9 cellular contexts compared by ENCODE assay signal in genomic region chr11:111938687-111939160, GRCh38. TPM values are rescaled to one million over a fixed set of nuclear protein-coding genes. Genes with fewer than 3 reads are reported as not detected.
DNase-seq lines count a peak whose midpoint lies in the region; ATAC-seq and TF ChIP-seq lines count a peak whose summit lies in the region.
"Had no signal": no experiment of that assay in that cellular context is flagged by ENCODE, and none has a peak within 500 bp of the region (broad histone marks: within the 10 kb centered on the region; RNA-seq: fewer than 3 reads in every experiment).

No MANE protein-coding gene starts in this region.

- peak overlapping the region in 1 of 3 donors; percentile 61 for H3K27ac Mint-ChIP-seq in IgD-negative memory B cell
- peak overlapping the region; percentile 92 for H3K27ac Mint-ChIP-seq in activated T-helper 1 cell treated with anti-CD3 and anti-CD28 coated beads, Interleukin-12 subunit alpha, Interleukin-12 subunit beta, Interleukin-2, Interleukin-4 antibody, amounts not matched to agents 30 ng/mL and 10 ng/mL and 1 ng/mL, durations not matched to agents 14 hours and 24 hours and 36 hours

- H3K4me1 ChIP-seq in smooth muscle cell (ENCODE audit: low read depth), result peaks cover 41% of the 10 kb centered on the region

- H3K4me3 ChIP-seq in fibroblast of villous mesenchyme (ENCODE audit: low read depth, low read length) (no peak overlapping the region), smooth muscle cell (peak overlapping the region; percentile 66), WERI-Rb-1 (ENCODE audit: low read depth, low read length) (no peak overlapping the region)

- 16% methylated on average over 7 of the region's 7 CpGs for WGBS in smooth muscle cell (ENCODE audit: low lambda C conversion rate)

- H3K79me2 ChIP-seq in smooth muscle cell (ENCODE audit: low read depth), result peaks cover 26% of the 10 kb centered on the region

- no peaks in the 10 kb centered on the region for H4K20me1 ChIP-seq in smooth muscle cell (ENCODE audit: low read depth)

- DNase-seq in DMS 273 (lab: John Stamatoyannopoulos, UW; ENCODE audit: unreplicated experiment), result peak; percentile 17
- DNase-seq in DMS 273 treated with DMSO at 0.1 percent for 48 hours (lab: John Stamatoyannopoulos, UW), result no peak
- DNase-seq in activated T-helper 1 cell treated with anti-CD3 and anti-CD28 coated beads, Interleukin-12 subunit alpha, Interleukin-12 subunit beta, Interleukin-2, Interleukin-4 antibody, amounts not matched to agents 30 ng/mL and 10 ng/mL and 1 ng/mL, durations not matched to agents 14 hours and 24 hours and 36 hours (ENCODE audit: low spot score), result peak; percentile 22
- DNase-seq in fibroblast of villous mesenchyme (ENCODE audit: low read depth), result peak; percentile 58
- no peak for DNase-seq in smooth muscle cell (lab: John Stamatoyannopoulos, UW; ENCODE audit: unreplicated experiment)
- no peak for DNase-seq in WERI-Rb-1

- TF ChIP-seq CTCF in fibroblast of villous mesenchyme (IDR thresholded peaks at IDR 0.05; ENCODE audit: insufficient read depth, low read depth, low read length) (no peak), smooth muscle cell (IDR thresholded peaks at IDR 0.05; ENCODE audit: borderline replicate concordance, insufficient read depth, poor library complexity, severe bottlenecking) (no peak), WERI-Rb-1 (IDR thresholded peaks at IDR 0.05; ENCODE audit: low read depth, low read length) (no peak)

- H3K27ac ChIP-seq in smooth muscle cell (ENCODE audit: low read depth) (peak overlapping the region; percentile 97), WERI-Rb-1 (no peak overlapping the region)
- H3K27ac ChIP-seq: 22Rv1 had no signal

- H2AFZ ChIP-seq in smooth muscle cell (ENCODE audit: low read depth), result peak overlapping the region; percentile 1

- peak overlapping the region; percentile 90 for H3K4me2 ChIP-seq in smooth muscle cell

- no peaks in the 10 kb centered on the region for H3K36me3 ChIP-seq in smooth muscle cell (ENCODE audit: low read depth)
- H3K36me3 ChIP-seq in WERI-Rb-1, result peaks cover 20% of the 10 kb centered on the region

- intact Hi-C loops in activated T-helper 1 cell treated with anti-CD3 and anti-CD28 coated beads, Interleukin-12 subunit alpha, Interleukin-12 subunit beta, Interleukin-2, Interleukin-4 antibody, amounts not matched to agents 30 ng/mL and 10 ng/mL and 1 ng/mL, durations not matched to agents 14 hours and 24 hours and 36 hours (cut with micrococcal nuclease), result loop anchor here (2.0 to 10.0 kb wide), 7 partner anchors 24 to 1936 kb away; partner anchors contain the start of genes PTS and USP28

- H3K4me1 Mint-ChIP-seq in IgD-negative memory B cell, result peaks cover 12 to 26% (median 23%) of the 10 kb centered on the region in 3 donors
- H3K4me1 Mint-ChIP-seq in activated T-helper 1 cell treated with anti-CD3 and anti-CD28 coated beads, Interleukin-12 subunit alpha, Interleukin-12 subunit beta, Interleukin-2, Interleukin-4 antibody, amounts not matched to agents 30 ng/mL and 10 ng/mL and 1 ng/mL, durations not matched to agents 14 hours and 24 hours and 36 hours (ENCODE audit: low read depth), result peaks cover 58% of the 10 kb centered on the region

- H3K9me3 ChIP-seq in smooth muscle cell (replicated peaks; ENCODE audit: low read depth), result no peaks in the 10 kb centered on the region
- H3K9me3 ChIP-seq in WERI-Rb-1 (ENCODE audit: severe bottlenecking), result no peaks in the 10 kb centered on the region

- H3F3A ChIP-seq in smooth muscle cell (ENCODE audit: low read depth), result peaks cover 51% of the 10 kb centered on the region

- H3K27me3 Mint-ChIP-seq in IgD-negative memory B cell, result peaks cover 4% of the 10 kb centered on the region
- H3K27me3 Mint-ChIP-seq in activated T-helper 1 cell treated with anti-CD3 and anti-CD28 coated beads, Interleukin-12 subunit alpha, Interleukin-12 subunit beta, Interleukin-2, Interleukin-4 antibody, amounts not matched to agents 30 ng/mL and 10 ng/mL and 1 ng/mL, durations not matched to agents 14 hours and 24 hours and 36 hours (ENCODE audit: insufficient read depth), result no peaks in the 10 kb centered on the region

- H3K27me3 ChIP-seq in smooth muscle cell (ENCODE audit: low read depth) (no peaks in the 10 kb centered on the region), WERI-Rb-1 (ENCODE audit: insufficient read depth, low read depth, severe bottlenecking) (no peaks in the 10 kb centered on the region)

- peak overlapping the region; percentile 89 for H3K9ac ChIP-seq in smooth muscle cell (ENCODE audit: low read depth)

- H3K4me3 Mint-ChIP-seq in IgD-negative memory B cell, result peak overlapping the region; percentile 23 to 96 (median 79)
- peak overlapping the region; percentile 88 for H3K4me3 Mint-ChIP-seq in activated T-helper 1 cell treated with anti-CD3 and anti-CD28 coated beads, Interleukin-12 subunit alpha, Interleukin-12 subunit beta, Interleukin-2, Interleukin-4 antibody, amounts not matched to agents 30 ng/mL and 10 ng/mL and 1 ng/mL, durations not matched to agents 14 hours and 24 hours and 36 hours

- peak; percentile 91 for ATAC-seq in GM21717 (IDR thresholded peaks at IDR 0.05; ENCODE audit: unreplicated experiment)

- H3K36me3 Mint-ChIP-seq in IgD-negative memory B cell, result peaks cover 3% of the 10 kb centered on the region
- H3K36me3 Mint-ChIP-seq in activated T-helper 1 cell treated with anti-CD3 and anti-CD28 coated beads, Interleukin-12 subunit alpha, Interleukin-12 subunit beta, Interleukin-2, Interleukin-4 antibody, amounts not matched to agents 30 ng/mL and 10 ng/mL and 1 ng/mL, durations not matched to agents 14 hours and 24 hours and 36 hours (ENCODE audit: low read depth), result no peaks in the 10 kb centered on the region

- no peaks in the 10 kb centered on the region for H3K9me3 Mint-ChIP-seq in IgD-negative memory B cell
- no peaks in the 10 kb centered on the region for H3K9me3 Mint-ChIP-seq in activated T-helper 1 cell treated with anti-CD3 and anti-CD28 coated beads, Interleukin-12 subunit alpha, Interleukin-12 subunit beta, Interleukin-2, Interleukin-4 antibody, amounts not matched to agents 30 ng/mL and 10 ng/mL and 1 ng/mL, durations not matched to agents 14 hours and 24 hours and 36 hours

RNA-seq across cellular contexts. Expression of gene DIXDC1, which starts 1.6 kb away (rescaled TPM):
- 0.34 TPM for polyA plus RNA-seq in IgD-negative memory B cell
- 15.2 and 16.0 TPM in 2 replicates for total RNA-seq in activated T-helper 1 cell treated with anti-CD3 and anti-CD28 coated beads, Interleukin-12 subunit alpha, Interleukin-12 subunit beta, Interleukin-2, Interleukin-4 antibody, amounts not matched to agents 30 ng/mL and 10 ng/mL and 1 ng/mL, durations not matched to agents 14 hours and 24 hours and 36 hours
- 27.1 and 30.2 TPM in 2 replicates for total RNA-seq in fibroblast of villous mesenchyme
- 19.7 and 24.8 TPM in 2 replicates for total RNA-seq in smooth muscle cell
- 11.9 and 12.4 TPM in 2 replicates for polyA plus RNA-seq in smooth muscle cell

RNA-seq across cellular contexts. Expression of gene C11orf52, which starts 20.0 kb away (rescaled TPM):
- polyA plus RNA-seq in IgD-negative memory B cell, result not detected
- total RNA-seq in activated T-helper 1 cell treated with anti-CD3 and anti-CD28 coated beads, Interleukin-12 subunit alpha, Interleukin-12 subunit beta, Interleukin-2, Interleukin-4 antibody, amounts not matched to agents 30 ng/mL and 10 ng/mL and 1 ng/mL, durations not matched to agents 14 hours and 24 hours and 36 hours, result not detected in 2 replicates
- total RNA-seq in fibroblast of villous mesenchyme, result 0.32 and 0.86 TPM in 2 replicates
- total RNA-seq in smooth muscle cell, result 0.90 and 3.0 TPM in 2 replicates
- 0.64 and 1.2 TPM in 2 replicates for polyA plus RNA-seq in smooth muscle cell

RNA-seq across cellular contexts. Expression of gene HSPB2, which starts 26.2 kb away (rescaled TPM):
- polyA plus RNA-seq in IgD-negative memory B cell (not detected), smooth muscle cell (0.18 and 0.87 TPM in 2 replicates)
- total RNA-seq in activated T-helper 1 cell treated with anti-CD3 and anti-CD28 coated beads, Interleukin-12 subunit alpha, Interleukin-12 subunit beta, Interleukin-2, Interleukin-4 antibody, amounts not matched to agents 30 ng/mL and 10 ng/mL and 1 ng/mL, durations not matched to agents 14 hours and 24 hours and 36 hours, result not detected in 2 replicates
- total RNA-seq in fibroblast of villous mesenchyme (0.43 and 0.64 TPM in 2 replicates), smooth muscle cell (not detected in 2 replicates)

RNA-seq across cellular contexts. Expression of gene CRYAB, which starts 27.2 kb away (rescaled TPM):
- polyA plus RNA-seq in IgD-negative memory B cell (not detected), smooth muscle cell (97.4 and 125 TPM in 2 replicates)
- total RNA-seq in activated T-helper 1 cell treated with anti-CD3 and anti-CD28 coated beads, Interleukin-12 subunit alpha, Interleukin-12 subunit beta, Interleukin-2, Interleukin-4 antibody, amounts not matched to agents 30 ng/mL and 10 ng/mL and 1 ng/mL, durations not matched to agents 14 hours and 24 hours and 36 hours, result not detected in 2 replicates
- total RNA-seq in fibroblast of villous mesenchyme (11.0 and 20.7 TPM in 2 replicates), smooth muscle cell (26.6 and 47.4 TPM in 2 replicates)

RNA-seq across cellular contexts. Expression of gene CFAP68, which starts 59.4 kb away (rescaled TPM):
- polyA plus RNA-seq in IgD-negative memory B cell (25.7 TPM), smooth muscle cell (17.6 and 19.2 TPM in 2 replicates)
- total RNA-seq in activated T-helper 1 cell treated with anti-CD3 and anti-CD28 coated beads, Interleukin-12 subunit alpha, Interleukin-12 subunit beta, Interleukin-2, Interleukin-4 antibody, amounts not matched to agents 30 ng/mL and 10 ng/mL and 1 ng/mL, durations not matched to agents 14 hours and 24 hours and 36 hours, result 17.7 and 22.3 TPM in 2 replicates
- total RNA-seq in fibroblast of villous mesenchyme (4.3 and 7.7 TPM in 2 replicates), smooth muscle cell (2.7 and 10.5 TPM in 2 replicates)

Comparison
In these comparisons a context has a peak if more than half of its experiments do, and no peak if none do; other contexts are left out.
1. DNase-seq: peak in DMS 273 (single experiment), activated T-helper 1 cell treated with anti-CD3 and anti-CD28 coated beads, Interleukin-12 subunit alpha, Interleukin-12 subunit beta, Interleukin-2, Interleukin-4 antibody, amounts not matched to agents 30 ng/mL and 10 ng/mL and 1 ng/mL, durations not matched to agents 14 hours and 24 hours and 36 hours (single experiment) and fibroblast of villous mesenchyme (single experiment); none in DMS 273 treated with DMSO at 0.1 percent for 48 hours (single experiment), smooth muscle cell (single experiment) and WERI-Rb-1 (single experiment).